16 cellular contexts compared by ENCODE assay signal in the genomic region with DNA sequence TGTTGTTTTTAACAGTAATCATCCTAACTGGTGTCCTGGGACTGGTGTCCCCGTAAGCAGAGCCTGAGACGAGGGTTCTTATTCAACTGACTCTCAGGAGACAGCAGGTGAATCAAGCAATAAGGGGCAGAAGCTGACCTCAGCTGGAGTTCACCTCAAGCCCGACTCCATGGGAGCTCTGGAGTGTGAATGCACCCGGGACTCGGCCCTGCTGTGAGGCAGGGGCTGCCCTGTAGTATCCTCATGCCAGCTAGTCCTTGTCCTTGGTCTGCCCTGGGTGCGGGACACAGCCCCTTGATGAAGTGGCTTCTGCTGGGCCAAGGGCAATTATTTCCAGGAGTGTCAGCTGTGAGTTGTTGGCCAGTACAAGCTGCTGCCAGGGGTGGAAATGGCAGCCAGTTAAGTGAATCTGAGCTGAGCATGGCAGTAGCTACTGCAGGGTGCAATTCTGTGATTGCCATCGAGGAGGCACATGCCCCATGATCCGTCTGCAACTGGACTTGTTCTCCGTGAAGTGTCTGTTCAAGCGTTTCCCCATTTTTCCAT. TPM values are rescaled to one million over a fixed set of nuclear protein-coding genes. Genes with fewer than 3 reads are reported as not detected.
DNase-seq lines count a peak whose midpoint lies in the region; ATAC-seq and TF ChIP-seq lines count a peak whose summit lies in the region.
"Had no signal": no experiment of that assay in that cellular context is flagged by ENCODE, and none has a peak within 500 bp of the region (broad histone marks: within the 10 kb centered on the region; RNA-seq: fewer than 3 reads in every experiment).

No MANE protein-coding gene starts in this region.

- no peak for TF ChIP-seq POLR2A in spleen (IDR thresholded peaks at IDR 0.05)

- H3K9me3 Mint-ChIP-seq in brain (peaks cover 0 to 9% (median 2%) of the 10 kb centered on the region in 5 experiments), endodermal cell (no peaks in the 10 kb centered on the region)
- H3K9me3 Mint-ChIP-seq in activated naive CD4-positive, alpha-beta T cell treated with anti-CD3 and anti-CD28 coated beads, Interleukin-2, amount 10 ng/mL, durations not matched to agents 7 days and 5 days: no peaks in the 10 kb centered on the region

- no peak for TF ChIP-seq CTCF in brain (conservative IDR thresholded peaks at IDR 0.05)
- TF ChIP-seq CTCF in endodermal cell (conservative IDR thresholded peaks at IDR 0.05): no peak
- TF ChIP-seq CTCF in spleen (IDR thresholded peaks at IDR 0.05 in 8 of 11, conservative IDR thresholded peaks at IDR 0.05 in 3 of 11): no peak

- no peak overlapping the region for H3K4me3 ChIP-seq in endodermal cell (ENCODE audit: low read length)
- H3K4me3 ChIP-seq in spleen: no peak overlapping the region
- H3K4me3 ChIP-seq: A549, HAP-1 had no signal

- DNase-seq in endodermal cell (peak; percentile 28), posterior vena cava (ENCODE audit: low spot score) (peak; percentile 36), spleen (peak; percentile 34), Kasumi-1 (lab: John Stamatoyannopoulos, UW) (no peak)
- no peak for DNase-seq in activated naive CD4-positive, alpha-beta T cell treated with anti-CD3 and anti-CD28 coated beads, Interleukin-2, amount 10 ng/mL, durations not matched to agents 7 days and 5 days
- DNase-seq: BE2C; CD4-positive, alpha-beta memory T cell; DND-41; GDM1 had no signal

- no peak overlapping the region for H3K4me3 Mint-ChIP-seq in brain
- H3K4me3 Mint-ChIP-seq in endodermal cell: no peak overlapping the region
- H3K4me3 Mint-ChIP-seq in activated naive CD4-positive, alpha-beta T cell treated with anti-CD3 and anti-CD28 coated beads, Interleukin-2, amount 10 ng/mL, durations not matched to agents 7 days and 5 days: no peak overlapping the region
- H3K4me3 Mint-ChIP-seq: CD4-positive, alpha-beta memory T cell had no signal

- CTCF ChIA-PET in activated naive CD4-positive, alpha-beta T cell treated with anti-CD3 and anti-CD28 coated beads, Interleukin-2, amount 10 ng/mL, durations not matched to agents 7 days and 5 days (lab: Charles Lee): no interaction called here

- no peak for ATAC-seq in GM18873 (IDR thresholded peaks at IDR 0.05; ENCODE audit: low FRiP score, unreplicated experiment)

- no peaks in the 10 kb centered on the region for H3K4me1 ChIP-seq in endodermal cell (ENCODE audit: control insufficient read depth, insufficient read depth, low read length)
- H3K4me1 ChIP-seq in spleen: peaks cover 0 to 2% (median 0%) of the 10 kb centered on the region in 6 donors
- H3K4me1 ChIP-seq: A549 had no signal

- no peaks in the 10 kb centered on the region for H3K36me3 Mint-ChIP-seq in brain
- no peaks in the 10 kb centered on the region for H3K36me3 Mint-ChIP-seq in endodermal cell (ENCODE audit: low read depth)
- no peaks in the 10 kb centered on the region for H3K36me3 Mint-ChIP-seq in activated naive CD4-positive, alpha-beta T cell treated with anti-CD3 and anti-CD28 coated beads, Interleukin-2, amount 10 ng/mL, durations not matched to agents 7 days and 5 days
- H3K36me3 Mint-ChIP-seq: CD4-positive, alpha-beta memory T cell had no signal

- intact Hi-C loops in posterior vena cava (cut with DNase I): no loop called here
- intact Hi-C loops in spleen (cut with DNase I; ENCODE audit: low total_unique reads): no loop called here

- no peak overlapping the region for H3K27ac ChIP-seq in endodermal cell (ENCODE audit: low read depth, low read length)
- no peak overlapping the region for H3K27ac ChIP-seq in spleen
- H3K27ac ChIP-seq: A549, C4-2B had no signal

- H3K4me1 Mint-ChIP-seq in brain (peaks cover 23% of the 10 kb centered on the region), endodermal cell (peaks cover 3% of the 10 kb centered on the region)
- H3K4me1 Mint-ChIP-seq in activated naive CD4-positive, alpha-beta T cell treated with anti-CD3 and anti-CD28 coated beads, Interleukin-2, amount 10 ng/mL, durations not matched to agents 7 days and 5 days: no peaks in the 10 kb centered on the region

- H3K9me3 ChIP-seq in endodermal cell (ENCODE audit: control insufficient read depth, low read length): no peaks in the 10 kb centered on the region
- H3K9me3 ChIP-seq in spleen: no peaks in the 10 kb centered on the region
- H3K9me3 ChIP-seq: A549, BE2C, HAP-1 had no signal

- H3K36me3 ChIP-seq in endodermal cell (ENCODE audit: control insufficient read depth, insufficient read depth, low read length) (no peaks in the 10 kb centered on the region), spleen (no peaks in the 10 kb centered on the region)
- H3K36me3 ChIP-seq: BE2C, HAP-1 had no signal

- H3K27me3 ChIP-seq in endodermal cell (ENCODE audit: control insufficient read depth, insufficient read depth, low read length, poor library complexity, severe bottlenecking): no peaks in the 10 kb centered on the region
- peaks cover 0 to 53% (median 0%) of the 10 kb centered on the region in 7 donors for H3K27me3 ChIP-seq in spleen (replicated peaks in 1 of 7)

- 92 to 95% methylated on average over 7 to 10 of the region's 10 CpGs for WGBS in endodermal cell (ENCODE audit: insufficient coverage in 1 of 2, insufficient read length in 1 of 2), 2 experiments
- 83 to 89% (median 88%) methylated on average over 7 to 10 of the region's 10 CpGs for WGBS in spleen, 5 donors

- H3K27me3 Mint-ChIP-seq in brain: no peaks in the 10 kb centered on the region
- peaks cover 3% of the 10 kb centered on the region for H3K27me3 Mint-ChIP-seq in endodermal cell (ENCODE audit: insufficient read depth)
- H3K27me3 Mint-ChIP-seq in activated naive CD4-positive, alpha-beta T cell treated with anti-CD3 and anti-CD28 coated beads, Interleukin-2, amount 10 ng/mL, durations not matched to agents 7 days and 5 days: peaks cover 6% of the 10 kb centered on the region

- H3K27ac Mint-ChIP-seq in brain: peak overlapping the region in 3 of 5 experiments; percentile 48 to 76 (median 75)
- no peak overlapping the region for H3K27ac Mint-ChIP-seq in endodermal cell
- no peak overlapping the region for H3K27ac Mint-ChIP-seq in activated naive CD4-positive, alpha-beta T cell treated with anti-CD3 and anti-CD28 coated beads, Interleukin-2, amount 10 ng/mL, durations not matched to agents 7 days and 5 days
- H3K27ac Mint-ChIP-seq: CD4-positive, alpha-beta memory T cell had no signal

- H3K9ac ChIP-seq in endodermal cell (ENCODE audit: extremely low read depth, low read length, poor library complexity, severe bottlenecking): no peak overlapping the region

RNA-seq across cellular contexts. Expression of gene OTOS, which starts 54.9 kb away (rescaled TPM):
- 3.5 TPM for polyA plus RNA-seq in brain (ENCODE audit: insufficient read depth, low read depth, low replicate concordance)
- total RNA-seq in endodermal cell: not detected
- polyA plus RNA-seq in endodermal cell (2013, experiment 1 of 2): not detected
- not detected for polyA plus RNA-seq in endodermal cell (2013, experiment 2 of 2)
- total RNA-seq in posterior vena cava: not detected
- total RNA-seq in spleen: not detected
- not detected for polyA plus RNA-seq in spleen
- total RNA-seq: CD4-positive, alpha-beta memory T cell; H1 had no signal
- polyA plus RNA-seq: A549; AG04450; CD4-positive, alpha-beta memory T cell had no signal

RNA-seq across cellular contexts. Expression of gene COPS9, which starts 59.3 kb away (rescaled TPM):
- polyA plus RNA-seq in brain (ENCODE audit: insufficient read depth, low read depth, low replicate concordance): 249 TPM
- total RNA-seq in endodermal cell: 100 to 1,000 TPM; 151 to 161 TPM
- polyA plus RNA-seq in endodermal cell (2013, experiment 1 of 2): 175 TPM
- polyA plus RNA-seq in endodermal cell (2013, experiment 2 of 2): 183 TPM
- 100 to 1,000 TPM in 1 of 2 donors, 10 to 100 TPM in 1; 93.3 to 127 TPM for total RNA-seq in posterior vena cava
- 100 to 1,000 TPM in 2 of 7 donors, 10 to 100 TPM in 5; 74.7 to 154 (median 85.7) TPM for total RNA-seq in spleen
- polyA plus RNA-seq in spleen: 100 to 1,000 TPM; 273 to 441 (median 321) TPM

Comparison
In these comparisons a context has a peak if more than half of its experiments do, and no peak if none do; other contexts are left out.
1. H3K27ac Mint-ChIP-seq: peak in brain (3 of 5); none in endodermal cell (single experiment) and activated naive CD4-positive, alpha-beta T cell treated with anti-CD3 and anti-CD28 coated beads, Interleukin-2, amount 10 ng/mL, durations not matched to agents 7 days and 5 days (single experiment).
2. DNase-seq: peak in endodermal cell (single experiment), posterior vena cava (single experiment) and spleen (single experiment); none in activated naive CD4-positive, alpha-beta T cell treated with anti-CD3 and anti-CD28 coated beads, Interleukin-2, amount 10 ng/mL, durations not matched to agents 7 days and 5 days (single experiment) and Kasumi-1 (0 of 2).